Comparison of ENCODE assay signal across 22 cellular contexts in the genomic region with DNA sequence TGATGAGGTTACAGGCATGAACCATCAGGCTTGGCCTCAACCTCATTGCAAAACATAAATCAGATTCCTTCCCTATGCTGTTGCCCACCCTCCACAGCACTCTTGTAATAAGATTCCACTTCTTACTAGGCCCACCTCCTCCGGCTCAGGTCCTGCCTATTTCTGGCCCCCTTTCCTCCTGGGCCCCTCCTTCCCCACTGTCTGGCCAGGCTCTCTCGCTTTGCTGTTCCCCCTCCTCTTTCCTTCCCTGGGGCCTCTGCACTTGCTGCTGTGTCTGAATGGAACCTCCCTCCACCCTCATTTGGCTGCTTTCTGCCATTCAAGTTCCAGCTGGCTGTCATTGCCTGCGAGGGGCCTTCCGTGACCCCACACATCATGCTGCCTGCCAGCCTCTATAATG. TPM values are rescaled to one million over a fixed set of nuclear protein-coding genes. Genes with fewer than 3 reads are reported as not detected.
DNase-seq lines count a peak whose midpoint lies in the region; ATAC-seq and TF ChIP-seq lines count a peak whose summit lies in the region.
"Had no signal": no experiment of that assay in that cellular context is flagged by ENCODE, and none has a peak within 500 bp of the region (broad histone marks: within the 10 kb centered on the region; RNA-seq: fewer than 3 reads in every experiment).

No MANE protein-coding gene starts in this region.

- no peak overlapping the region for H3K9ac ChIP-seq in neural progenitor cell
- H3K9ac ChIP-seq: BLaER1 treated with 17β-estradiol and CSF1 and Interleukin-3, amounts not matched to agents 10 nM and 100 nM had no signal

- TF ChIP-seq CTCF in GM23338 (conservative IDR thresholded peaks at IDR 0.05; ENCODE audit: low read depth in 2 of 2) (no peak), neural progenitor cell (IDR thresholded peaks at IDR 0.05) (no peak), body of pancreas (IDR thresholded peaks at IDR 0.05) (no peak)

- H3K79me2 ChIP-seq in GM23338 (replicated peaks; ENCODE audit: insufficient read depth) (no peaks in the 10 kb centered on the region), neural progenitor cell (ENCODE audit: low read depth) (no peaks in the 10 kb centered on the region)

- H3K27me3 ChIP-seq in GM23338 (ENCODE audit: insufficient read depth) (peaks cover 17% of the 10 kb centered on the region), neural progenitor cell (peaks cover 24% of the 10 kb centered on the region), body of pancreas (peaks cover 0 to 3% of the 10 kb centered on the region in 2 donors)

- peaks cover 2% of the 10 kb centered on the region; the same call in 2 of the 3 replicates for H3K4me1 Mint-ChIP-seq in GM23338
- peaks cover 24% of the 10 kb centered on the region for H3K4me1 Mint-ChIP-seq in neural progenitor cell
- H3K4me1 Mint-ChIP-seq: CD4-positive, alpha-beta memory T cell had no signal

- H3K9me3 Mint-ChIP-seq in GM23338: peaks cover 2% of the 10 kb centered on the region; the same call in 1 of the 3 replicates
- no peaks in the 10 kb centered on the region for H3K9me3 Mint-ChIP-seq in neural progenitor cell
- H3K9me3 Mint-ChIP-seq: CD4-positive, alpha-beta memory T cell; IgD-negative memory B cell had no signal

- no peak overlapping the region for H3K4me3 ChIP-seq in GM23338
- H3K4me3 ChIP-seq in neural progenitor cell: no peak overlapping the region
- H3K4me3 ChIP-seq in body of pancreas: no peak overlapping the region
- H3K4me3 ChIP-seq: BLaER1 treated with 17β-estradiol and CSF1 and Interleukin-3, amounts not matched to agents 10 nM and 100 nM; Peyer's patch; SJCRH30 had no signal

- peak; percentile 38; the same call in 2 of the 3 replicates for ATAC-seq in GM23338
- no peak for ATAC-seq in body of pancreas
- ATAC-seq: HCT116 had no signal

- 52 to 60% methylated on average over 4 of the region's 4 CpGs for WGBS in body of pancreas, 2 donors

- H3K4me3 Mint-ChIP-seq in GM23338 (no peak overlapping the region), neural progenitor cell (no peak overlapping the region)
- H3K4me3 Mint-ChIP-seq: CD4-positive, alpha-beta memory T cell had no signal

- intact Hi-C loops in body of pancreas (cut with DNase I): loop anchor here (10.0 kb wide), 2 partner anchors 244 to 404 kb away; no protein-coding TSS in a partner anchor

- H4K20me1 ChIP-seq in GM23338 (replicated peaks; ENCODE audit: insufficient read depth): no peaks in the 10 kb centered on the region
- no peaks in the 10 kb centered on the region for H4K20me1 ChIP-seq in neural progenitor cell (ENCODE audit: low read depth)
- H4K20me1 ChIP-seq: BLaER1 treated with 17β-estradiol and CSF1 and Interleukin-3, amounts not matched to agents 10 nM and 100 nM had no signal

- H3K36me3 Mint-ChIP-seq in GM23338 (ENCODE audit: low read depth) (no peaks in the 10 kb centered on the region), neural progenitor cell (no peaks in the 10 kb centered on the region)
- H3K36me3 Mint-ChIP-seq: CD4-positive, alpha-beta memory T cell; IgD-negative memory B cell had no signal

- H3K36me3 ChIP-seq in GM23338 (ENCODE audit: insufficient read depth): no peaks in the 10 kb centered on the region
- no peaks in the 10 kb centered on the region for H3K36me3 ChIP-seq in neural progenitor cell
- no peaks in the 10 kb centered on the region for H3K36me3 ChIP-seq in body of pancreas (replicated peaks in 1 of 2; ENCODE audit: insufficient read depth in 1 of 2, low read depth in 2 of 2)
- H3K36me3 ChIP-seq: BLaER1 treated with 17β-estradiol and CSF1 and Interleukin-3, amounts not matched to agents 10 nM and 100 nM; Peyer's patch; SJCRH30 had no signal

- H3F3A ChIP-seq in GM23338 (replicated peaks; ENCODE audit: low read depth) (no peaks in the 10 kb centered on the region), neural progenitor cell (ENCODE audit: low read depth) (no peaks in the 10 kb centered on the region)

- H3K27ac ChIP-seq in GM23338 (ENCODE audit: low read depth) (no peak overlapping the region), neural progenitor cell (no peak overlapping the region), body of pancreas (no peak overlapping the region)
- H3K27ac ChIP-seq: BLaER1 treated with 17β-estradiol and CSF1 and Interleukin-3, amounts not matched to agents 10 nM and 100 nM; Peyer's patch; SJCRH30 had no signal

- no peak for DNase-seq in GM23338 (ENCODE audit: low spot score)
- peak; percentile 13 for DNase-seq in NCI-H69 (lab: John Stamatoyannopoulos, UW)
- DNase-seq in iPS-NIHi11 (ENCODE audit: low spot score): peak; percentile 43
- DNase-seq in neural progenitor cell (ENCODE audit: low spot score): peak; percentile 45
- no peak for DNase-seq in NCI-H1436 treated with DMSO at 0.1 percent for 48 hours (lab: John Stamatoyannopoulos, UW)
- no peak for DNase-seq in stimulated activated naive CD4-positive, alpha-beta T cell (lab: John Stamatoyannopoulos, UW)
- no peak for DNase-seq in body of pancreas
- DNase-seq: CD4-positive, alpha-beta memory T cell; DND-41; GOT3; NCI-H1105 treated with DMSO at 0.1 percent for 48 hours; NCI-H1694; NCI-H2081; NCI-H510A; NCI-H774; Peyer's patch; SJCRH30 had no signal

- H3K4me2 ChIP-seq in GM23338: no peak overlapping the region
- H3K4me2 ChIP-seq in neural progenitor cell: no peak overlapping the region

- H3K4me1 ChIP-seq in GM23338 (ENCODE audit: insufficient read depth): no peaks in the 10 kb centered on the region
- H3K4me1 ChIP-seq in neural progenitor cell: peaks cover 6% of the 10 kb centered on the region
- H3K4me1 ChIP-seq in body of pancreas: no peaks in the 10 kb centered on the region
- H3K4me1 ChIP-seq: Peyer's patch, SJCRH30 had no signal

- H3K27ac Mint-ChIP-seq in GM23338 (no peak overlapping the region), neural progenitor cell (no peak overlapping the region)
- H3K27ac Mint-ChIP-seq: CD4-positive, alpha-beta memory T cell; IgD-negative memory B cell had no signal

- H3K9me2 ChIP-seq in GM23338 (ENCODE audit: insufficient read depth): 0 out of 2 replicates have a peak, but pooled peaks cover 3% of the 10 kb centered on the region

- TF ChIP-seq POLR2A in body of pancreas (IDR thresholded peaks at IDR 0.05): no peak

- no peak overlapping the region for H2AFZ ChIP-seq in GM23338
- H2AFZ ChIP-seq in neural progenitor cell (replicated peaks): no peak overlapping the region

- H3K27me3 Mint-ChIP-seq in GM23338 (ENCODE audit: insufficient read depth, low read depth, poor library complexity) (peaks cover 19% of the 10 kb centered on the region), neural progenitor cell (ENCODE audit: insufficient read depth, low read depth) (peaks cover 21% of the 10 kb centered on the region)

- no peaks in the 10 kb centered on the region for H3K9me3 ChIP-seq in neural progenitor cell (ENCODE audit: low read depth)
- H3K9me3 ChIP-seq in body of pancreas: no peaks in the 10 kb centered on the region
- H3K9me3 ChIP-seq: BLaER1 treated with 17β-estradiol and CSF1 and Interleukin-3, amounts not matched to agents 10 nM and 100 nM; Peyer's patch; SJCRH30 had no signal

TF ChIP-seq in GM23338, 12 proteins besides CTCF, POLR2A, EP300 and RAD21:
- TF ChIP-seq, protein P1, sequence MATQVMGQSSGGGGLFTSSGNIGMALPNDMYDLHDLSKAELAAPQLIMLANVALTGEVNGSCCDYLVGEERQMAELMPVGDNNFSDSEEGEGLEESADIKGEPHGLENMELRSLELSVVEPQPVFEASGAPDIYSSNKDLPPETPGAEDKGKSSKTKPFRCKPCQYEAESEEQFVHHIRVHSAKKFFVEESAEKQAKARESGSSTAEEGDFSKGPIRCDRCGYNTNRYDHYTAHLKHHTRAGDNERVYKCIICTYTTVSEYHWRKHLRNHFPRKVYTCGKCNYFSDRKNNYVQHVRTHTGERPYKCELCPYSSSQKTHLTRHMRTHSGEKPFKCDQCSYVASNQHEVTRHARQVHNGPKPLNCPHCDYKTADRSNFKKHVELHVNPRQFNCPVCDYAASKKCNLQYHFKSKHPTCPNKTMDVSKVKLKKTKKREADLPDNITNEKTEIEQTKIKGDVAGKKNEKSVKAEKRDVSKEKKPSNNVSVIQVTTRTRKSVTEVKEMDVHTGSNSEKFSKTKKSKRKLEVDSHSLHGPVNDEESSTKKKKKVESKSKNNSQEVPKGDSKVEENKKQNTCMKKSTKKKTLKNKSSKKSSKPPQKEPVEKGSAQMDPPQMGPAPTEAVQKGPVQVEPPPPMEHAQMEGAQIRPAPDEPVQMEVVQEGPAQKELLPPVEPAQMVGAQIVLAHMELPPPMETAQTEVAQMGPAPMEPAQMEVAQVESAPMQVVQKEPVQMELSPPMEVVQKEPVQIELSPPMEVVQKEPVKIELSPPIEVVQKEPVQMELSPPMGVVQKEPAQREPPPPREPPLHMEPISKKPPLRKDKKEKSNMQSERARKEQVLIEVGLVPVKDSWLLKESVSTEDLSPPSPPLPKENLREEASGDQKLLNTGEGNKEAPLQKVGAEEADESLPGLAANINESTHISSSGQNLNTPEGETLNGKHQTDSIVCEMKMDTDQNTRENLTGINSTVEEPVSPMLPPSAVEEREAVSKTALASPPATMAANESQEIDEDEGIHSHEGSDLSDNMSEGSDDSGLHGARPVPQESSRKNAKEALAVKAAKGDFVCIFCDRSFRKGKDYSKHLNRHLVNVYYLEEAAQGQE (IDR thresholded peaks at IDR 0.05; ENCODE audit: unreplicated experiment): no peak
- TF ChIP-seq EZH2 (IDR thresholded peaks at IDR 0.05; ENCODE audit: low read depth, unreplicated experiment): no peak
- TF ChIP-seq, protein P2, sequence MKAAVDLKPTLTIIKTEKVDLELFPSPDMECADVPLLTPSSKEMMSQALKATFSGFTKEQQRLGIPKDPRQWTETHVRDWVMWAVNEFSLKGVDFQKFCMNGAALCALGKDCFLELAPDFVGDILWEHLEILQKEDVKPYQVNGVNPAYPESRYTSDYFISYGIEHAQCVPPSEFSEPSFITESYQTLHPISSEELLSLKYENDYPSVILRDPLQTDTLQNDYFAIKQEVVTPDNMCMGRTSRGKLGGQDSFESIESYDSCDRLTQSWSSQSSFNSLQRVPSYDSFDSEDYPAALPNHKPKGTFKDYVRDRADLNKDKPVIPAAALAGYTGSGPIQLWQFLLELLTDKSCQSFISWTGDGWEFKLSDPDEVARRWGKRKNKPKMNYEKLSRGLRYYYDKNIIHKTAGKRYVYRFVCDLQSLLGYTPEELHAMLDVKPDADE (IDR thresholded peaks at IDR 0.05): no peak
- TF ChIP-seq ZNF331 (CRISPR knock-in tag; IDR thresholded peaks at IDR 0.05; ENCODE audit: low read depth): no peak
- no peak for TF ChIP-seq ZNF114 (CRISPR knock-in tag; IDR thresholded peaks at IDR 0.05)
TF ChIP-seq in GM23338: peak in this region for 0.

RNA-seq across cellular contexts. Expression of a gene that starts 38.9 kb away (rescaled TPM):
- total RNA-seq in GM23338 (2014; rRNA removed; shearing (Covaris generic)): 0.21 and 1.5 TPM in 2 replicates
- polyA plus RNA-seq in GM23338 (2016; fragmentation: Nextera tagmentation; extraction: Ambion mirVana): 0.30 TPM in 1 of 2 replicates, not detected in the other
- not detected in 2 replicates for total RNA-seq in neural progenitor cell (ENCODE audit: low replicate concordance)
- not detected for total RNA-seq in body of pancreas
- total RNA-seq: CD4-positive, alpha-beta memory T cell; G401; OCI-LY7; Peyer's patch; SJCRH30 had no signal
- polyA plus RNA-seq: CD4-positive, alpha-beta memory T cell; IgD-negative memory B cell had no signal

RNA-seq across cellular contexts. Expression of a gene that starts 59.5 kb away (rescaled TPM):
- not detected in 2 replicates for total RNA-seq in GM23338 (2014; rRNA removed; shearing (Covaris generic))
- polyA plus RNA-seq in GM23338 (2016; fragmentation: Nextera tagmentation; extraction: Ambion mirVana): not detected in 2 replicates
- not detected in 2 replicates for total RNA-seq in neural progenitor cell (ENCODE audit: low replicate concordance)
- not detected for total RNA-seq in body of pancreas
- total RNA-seq: CD4-positive, alpha-beta memory T cell; G401; OCI-LY7; Peyer's patch; SJCRH30 had no signal
- polyA plus RNA-seq: CD4-positive, alpha-beta memory T cell; IgD-negative memory B cell had no signal

Comparison
In these comparisons a context has a peak if more than half of its experiments do, and no peak if none do; other contexts are left out.
1. DNase-seq: peak in NCI-H69 (single experiment), iPS-NIHi11 (single experiment) and neural progenitor cell (single experiment); none in GM23338 (single experiment), NCI-H1436 treated with DMSO at 0.1 percent for 48 hours (single experiment), stimulated activated naive CD4-positive, alpha-beta T cell (0 of 6) and body of pancreas (0 of 4).